ENCODE assay signal across 1 cellular context in genomic region chr10:29157321-29157720, GRCh38.
TF ChIP-seq lines count a peak whose summit lies in the region.

No MANE protein-coding gene starts in this region.

TF ChIP-seq in H1, 55 proteins besides CTCF, POLR2A, EP300 and RAD21:
- TF ChIP-seq CHD2 (IDR thresholded peaks at IDR 0.05; ENCODE audit: low read length), result no peak
- no peak for TF ChIP-seq JUND (IDR thresholded peaks at IDR 0.05; ENCODE audit: low read length)
